Comparison of ENCODE assay signal across 8 cellular contexts in genomic region chr4:118836763-118837507, GRCh38. TPM values are rescaled to one million over a fixed set of nuclear protein-coding genes. Genes with fewer than 3 reads are reported as not detected.
DNase-seq lines count a peak whose midpoint lies in the region; ATAC-seq, FAIRE-seq and TF ChIP-seq lines count a peak whose summit lies in the region.

No MANE protein-coding gene starts in this region.

- DNase-seq in activated naive CD4-positive, alpha-beta T cell (lab: John Stamatoyannopoulos, UW), result no peak
- DNase-seq in astrocyte (ENCODE audit: low read depth), result no peak
- no peak for DNase-seq in lower lobe of right lung
- DNase-seq in upper lobe of right lung, result no peak
- DNase-seq in activated CD8-positive, alpha-beta memory T cell treated with anti-CD3 and anti-CD28 coated beads, Interleukin-2, amount 50 U/mL, for 48 hours, result no peak
- DNase-seq in DMS114 treated with DMSO at 0.1 percent for 48 hours (lab: John Stamatoyannopoulos, UW; ENCODE audit: unreplicated experiment), result no peak

- H3K9ac ChIP-seq in astrocyte (ENCODE audit: low read length), result peak overlapping the region; percentile 99

- peaks cover 45% of the 10 kb centered on the region for H3K79me2 ChIP-seq in astrocyte (ENCODE audit: insufficient read depth, low read length)

- peak overlapping the region; percentile 100 for H3K27ac Mint-ChIP-seq in activated naive CD4-positive, alpha-beta T cell treated with anti-CD3 and anti-CD28 coated beads, Interleukin-2, amount 50 U/mL, for 24 hours
- H3K27ac Mint-ChIP-seq in astrocyte (ENCODE audit: unreplicated experiment), result peak overlapping the region; percentile 99

- ATAC-seq in lower lobe of right lung (no peak), upper lobe of right lung (no peak), GM21576 (IDR thresholded peaks at IDR 0.05; ENCODE audit: unreplicated experiment) (no peak)

- peak overlapping the region; percentile 78 for H2AFZ ChIP-seq in astrocyte (ENCODE audit: low read depth, low read length)

- H3K4me1 ChIP-seq in astrocyte (ENCODE audit: insufficient read depth, low read length) (peaks cover 34% of the 10 kb centered on the region), lower lobe of right lung (peaks cover 31% of the 10 kb centered on the region), upper lobe of right lung (peaks cover 16% of the 10 kb centered on the region)

- H3K36me3 ChIP-seq in astrocyte (ENCODE audit: insufficient read depth, low read length) (peaks cover 16% of the 10 kb centered on the region), lower lobe of right lung (peaks cover 16% of the 10 kb centered on the region), upper lobe of right lung (peaks cover 17% of the 10 kb centered on the region)

- peaks cover 28% of the 10 kb centered on the region for H4K20me1 ChIP-seq in astrocyte (ENCODE audit: insufficient read depth, low read length)

- H3K36me3 Mint-ChIP-seq in activated naive CD4-positive, alpha-beta T cell treated with anti-CD3 and anti-CD28 coated beads, Interleukin-2, amount 50 U/mL, for 24 hours, result peaks cover 5% of the 10 kb centered on the region
- H3K36me3 Mint-ChIP-seq in astrocyte (ENCODE audit: low read depth, unreplicated experiment), result peaks cover 3% of the 10 kb centered on the region

- H3K4me3 Mint-ChIP-seq in activated naive CD4-positive, alpha-beta T cell treated with anti-CD3 and anti-CD28 coated beads, Interleukin-2, amount 50 U/mL, for 24 hours, result peak overlapping the region; percentile 99
- peak overlapping the region; percentile 98 for H3K4me3 Mint-ChIP-seq in astrocyte (ENCODE audit: unreplicated experiment)

- H3K27ac ChIP-seq in astrocyte (ENCODE audit: low read depth, low read length), result peak overlapping the region; percentile 99
- H3K27ac ChIP-seq in lower lobe of right lung, result no peak overlapping the region
- H3K27ac ChIP-seq in upper lobe of right lung, result no peak overlapping the region

- peaks cover 23% of the 10 kb centered on the region for H3K4me1 Mint-ChIP-seq in activated naive CD4-positive, alpha-beta T cell treated with anti-CD3 and anti-CD28 coated beads, Interleukin-2, amount 50 U/mL, for 24 hours
- peaks cover 22% of the 10 kb centered on the region for H3K4me1 Mint-ChIP-seq in astrocyte (ENCODE audit: low read depth, unreplicated experiment)

- H3K9me3 Mint-ChIP-seq in activated naive CD4-positive, alpha-beta T cell treated with anti-CD3 and anti-CD28 coated beads, Interleukin-2, amount 50 U/mL, for 24 hours, result no peaks in the 10 kb centered on the region
- H3K9me3 Mint-ChIP-seq in astrocyte (ENCODE audit: unreplicated experiment), result no peaks in the 10 kb centered on the region

- H3K9me3 ChIP-seq in astrocyte (ENCODE audit: insufficient read depth, low read depth, low read length) (no peaks in the 10 kb centered on the region), lower lobe of right lung (no peaks in the 10 kb centered on the region), upper lobe of right lung (no peaks in the 10 kb centered on the region)

- H3K4me2 ChIP-seq in astrocyte (ENCODE audit: low read length), result peak overlapping the region; percentile 98

- no peaks in the 10 kb centered on the region for H3K27me3 ChIP-seq in astrocyte (ENCODE audit: insufficient read depth, low read length)
- H3K27me3 ChIP-seq in lower lobe of right lung (ENCODE audit: low read depth), result no peaks in the 10 kb centered on the region
- no peaks in the 10 kb centered on the region for H3K27me3 ChIP-seq in upper lobe of right lung

- no peak for FAIRE-seq in astrocyte (lab: Jason Lieb, UNC)

- TF ChIP-seq CTCF in astrocyte (IDR thresholded peaks at IDR 0.05; ENCODE audit: insufficient read depth, low read depth, low read length) (no peak), lower lobe of right lung (IDR thresholded peaks at IDR 0.05) (no peak), upper lobe of right lung (IDR thresholded peaks at IDR 0.05) (no peak)

- H3K27me3 Mint-ChIP-seq in activated naive CD4-positive, alpha-beta T cell treated with anti-CD3 and anti-CD28 coated beads, Interleukin-2, amount 50 U/mL, for 24 hours, result no peaks in the 10 kb centered on the region
- H3K27me3 Mint-ChIP-seq in astrocyte (ENCODE audit: low read depth, unreplicated experiment), result no peaks in the 10 kb centered on the region

- intact Hi-C loops in lower lobe of right lung (cut with DNase I), result no loop called here
- intact Hi-C loops in upper lobe of right lung (cut with DNase I), result no loop called here

- H3K4me3 ChIP-seq in astrocyte (ENCODE audit: insufficient read depth, low read depth, low read length) (peak overlapping the region; percentile 88), lower lobe of right lung (peak overlapping the region; percentile 91), upper lobe of right lung (peak overlapping the region; percentile 74)

RNA-seq across cellular contexts. Expression of gene SEC24D, which starts 1.0 kb away (rescaled TPM):
- 187 and 188 TPM in 2 replicates for total RNA-seq in astrocyte
- 45.7 TPM for total RNA-seq in lower lobe of right lung
- total RNA-seq in upper lobe of right lung, result 48.1 TPM

RNA-seq across cellular contexts. Expression of gene SYNPO2, which starts 51.7 kb away (rescaled TPM):
- total RNA-seq in astrocyte, result 4.2 and 4.7 TPM in 2 replicates
- 26.2 TPM for total RNA-seq in lower lobe of right lung
- total RNA-seq in upper lobe of right lung, result 38.9 TPM
